29 cellular contexts compared by ENCODE assay signal in the genomic region with DNA sequence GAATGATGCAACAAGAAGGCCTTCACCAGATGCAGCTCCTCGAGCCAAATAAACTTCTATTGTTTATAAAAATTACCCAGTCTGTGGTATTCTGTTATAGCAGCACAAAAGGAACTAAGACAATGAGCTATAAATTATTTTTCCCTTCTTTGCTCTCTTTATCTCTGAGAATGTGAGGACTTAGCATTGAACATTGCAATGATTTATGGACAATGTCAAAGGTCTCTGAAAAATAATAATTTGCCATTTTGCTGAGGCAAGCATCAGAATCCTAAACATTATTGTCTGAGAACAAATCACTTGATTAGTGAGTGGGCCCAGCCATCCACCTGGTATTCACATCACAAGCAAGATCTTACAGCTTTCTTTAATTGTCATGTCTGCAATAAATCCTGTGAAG.
"Had no signal": no experiment of that assay in that cellular context is flagged by ENCODE, and none has a peak within 500 bp of the region (broad histone marks: within the 10 kb centered on the region; RNA-seq: fewer than 3 reads in every experiment).

No MANE protein-coding gene starts in this region.

- H3K4me2 ChIP-seq: hepatocyte had no signal

- H2AFZ ChIP-seq: hepatocyte had no signal

- H3K36me3 ChIP-seq: colonic mucosa, esophagus muscularis mucosa, esophagus squamous epithelium, gastrocnemius medialis, gastroesophageal sphincter, heart left ventricle, heart right ventricle had no signal

- FAIRE-seq: endometrium, endothelial cell of umbilical vein, frontal cortex had no signal

- H3K9me3 ChIP-seq: colonic mucosa, esophagus muscularis mucosa, esophagus squamous epithelium, gastrocnemius medialis, gastroesophageal sphincter, heart left ventricle, heart right ventricle had no signal

- H3K79me2 ChIP-seq: hepatocyte had no signal

- H3K4me3 ChIP-seq: colonic mucosa, coronary artery, dorsolateral prefrontal cortex, esophagus muscularis mucosa, esophagus squamous epithelium, gastrocnemius medialis, gastroesophageal sphincter, heart left ventricle, heart right ventricle, hepatocyte had no signal

- H3K27ac ChIP-seq: colonic mucosa, coronary artery, epithelial cell of prostate, esophagus muscularis mucosa, esophagus squamous epithelium, foreskin keratinocyte, gastrocnemius medialis, gastroesophageal sphincter, heart left ventricle, heart right ventricle, hepatocyte had no signal

- H3K27me3 ChIP-seq: colonic mucosa, dorsolateral prefrontal cortex, esophagus muscularis mucosa, esophagus squamous epithelium, foreskin keratinocyte, gastrocnemius medialis, gastroesophageal sphincter, heart left ventricle, heart right ventricle, hepatocyte had no signal

- ATAC-seq: effector memory CD8-positive, alpha-beta T cell; esophagus mucosa; foreskin keratinocyte; gastrocnemius medialis; gastroesophageal sphincter; heart left ventricle; heart right ventricle had no signal

- DNase-seq: colonic mucosa; cortex of kidney; dermis blood vessel endothelial cell; dorsolateral prefrontal cortex; effector CD4-positive, alpha-beta T cell; effector CD8-positive, alpha-beta T cell; effector memory CD4-positive, alpha-beta T cell; effector memory CD8-positive, alpha-beta T cell; endodermal cell; erythroblast; esophagus squamous epithelium; foreskin fibroblast; foreskin keratinocyte; foreskin melanocyte; gastrocnemius medialis; glutamatergic neuron; head of caudate nucleus; heart left ventricle; heart right ventricle; hippocampal formation had no signal
